1 cellular context compared by ENCODE assay signal in the genomic region with DNA sequence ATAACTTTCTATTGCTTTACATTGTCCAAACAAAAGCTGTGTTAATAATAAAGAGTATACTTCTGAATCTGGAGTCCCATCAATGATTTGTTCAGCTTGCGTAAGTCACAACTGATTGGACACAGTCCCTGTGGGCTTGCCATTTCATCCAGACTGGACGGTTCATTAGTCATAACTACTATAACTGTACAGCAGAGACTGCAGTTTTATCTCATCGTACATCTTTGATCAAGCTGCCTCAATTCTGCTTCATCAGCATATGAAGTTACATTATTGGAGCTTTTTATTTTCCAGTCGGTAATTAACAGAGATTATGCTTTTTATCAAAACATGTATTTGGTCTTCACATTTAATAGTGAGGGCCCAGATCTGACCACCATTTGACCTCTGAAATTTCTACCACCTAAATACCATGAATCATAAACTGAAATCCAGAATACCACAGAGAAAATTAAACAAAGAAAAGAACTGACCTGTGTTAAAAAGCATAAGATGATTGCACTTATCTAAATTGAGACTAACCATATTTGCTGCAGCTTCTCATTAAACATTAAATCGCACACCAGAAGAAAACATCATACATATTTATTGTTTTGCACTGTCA.
TF ChIP-seq lines count a peak whose summit lies in the region.

No MANE protein-coding gene starts in this region.

TF ChIP-seq in GM23338, 12 proteins besides CTCF, POLR2A, EP300 and RAD21 (continued from another document):
- TF ChIP-seq STAT1 (IDR thresholded peaks at IDR 0.05; ENCODE audit: unreplicated experiment) = no peak
